14 cellular contexts compared by ENCODE assay signal in genomic region chr20:62413896-62414481, GRCh38. TPM values are rescaled to one million over a fixed set of nuclear protein-coding genes. Genes with fewer than 3 reads are reported as not detected.
DNase-seq lines count a peak whose midpoint lies in the region; ATAC-seq and TF ChIP-seq lines count a peak whose summit lies in the region.
"Had no signal": no experiment of that assay in that cellular context is flagged by ENCODE, and none has a peak within 500 bp of the region (broad histone marks: within the 10 kb centered on the region; RNA-seq: fewer than 3 reads in every experiment).

No MANE protein-coding gene starts in this region.

- ATAC-seq in mucosa of descending colon = no peak
- no peak for ATAC-seq in HG02610 (IDR thresholded peaks at IDR 0.05; ENCODE audit: unreplicated experiment)
- ATAC-seq in GM21423 (IDR thresholded peaks at IDR 0.05; ENCODE audit: unreplicated experiment) = no peak
- ATAC-seq in stimulated activated naive CD8-positive, alpha-beta T cell treated with anti-CD3 and anti-CD28 coated beads, Interleukin-15, amount 100 ng/mL, for 72 hours = no peak
- ATAC-seq: sciatic nerve had no signal

- no peaks in the 10 kb centered on the region for H3K36me3 ChIP-seq in WERI-Rb-1
- no peaks in the 10 kb centered on the region for H3K36me3 ChIP-seq in mucosa of descending colon (ENCODE audit: low read depth)

- H3K27ac ChIP-seq in WERI-Rb-1 = no peak overlapping the region

- no peaks in the 10 kb centered on the region for H3K9me3 Mint-ChIP-seq in Calu3 (ENCODE audit: low read depth, unreplicated experiment)
- no peaks in the 10 kb centered on the region for H3K9me3 Mint-ChIP-seq in HFFc6
- H3K9me3 Mint-ChIP-seq in activated T-cell treated with anti-CD3 and anti-CD28 coated beads, Interleukin-2, amount 50 U/mL, for 24 hours = no peaks in the 10 kb centered on the region
- no peaks in the 10 kb centered on the region for H3K9me3 Mint-ChIP-seq in stimulated activated naive CD8-positive, alpha-beta T cell treated with anti-CD3 and anti-CD28 coated beads, Interleukin-15, amount 100 ng/mL, for 72 hours
- H3K9me3 Mint-ChIP-seq: CD4-positive, alpha-beta T cell had no signal

- H3K9me3 ChIP-seq in WERI-Rb-1 (ENCODE audit: severe bottlenecking) (no peaks in the 10 kb centered on the region), mucosa of descending colon (no peaks in the 10 kb centered on the region)

- H3K4me1 Mint-ChIP-seq in Calu3 (ENCODE audit: low read depth, unreplicated experiment) (peaks cover 14% of the 10 kb centered on the region), HFFc6 (ENCODE audit: low read depth) (no peaks in the 10 kb centered on the region)
- peaks cover 8% of the 10 kb centered on the region for H3K4me1 Mint-ChIP-seq in activated T-cell treated with anti-CD3 and anti-CD28 coated beads, Interleukin-2, amount 50 U/mL, for 24 hours (ENCODE audit: low read depth)
- peaks cover 14% of the 10 kb centered on the region for H3K4me1 Mint-ChIP-seq in stimulated activated naive CD8-positive, alpha-beta T cell treated with anti-CD3 and anti-CD28 coated beads, Interleukin-15, amount 100 ng/mL, for 72 hours

- peaks cover 33% of the 10 kb centered on the region for H3K4me1 ChIP-seq in mucosa of descending colon (ENCODE audit: low read depth)

- intact Hi-C loops in Calu3 (cut with micrococcal nuclease; ENCODE audit: unreplicated experiment) = loop anchor here (5.0 kb wide), 1 partner anchor 73 kb away; no protein-coding TSS in a partner anchor
- intact Hi-C loops in mucosa of descending colon (cut with DNase I, micrococcal nuclease) = no loop called here

- H3K4me3 ChIP-seq in WERI-Rb-1 (ENCODE audit: low read depth, low read length) (no peak overlapping the region), mucosa of descending colon (no peak overlapping the region)

- TF ChIP-seq CTCF in Calu3 (IDR thresholded peaks at IDR 0.05; ENCODE audit: unreplicated experiment) (peak; percentile 22), HFFc6 (IDR thresholded peaks at IDR 0.05) (peak; percentile 59), WERI-Rb-1 (IDR thresholded peaks at IDR 0.05; ENCODE audit: low read depth, low read length) (peak; percentile 72), mucosa of descending colon (IDR thresholded peaks at IDR 0.05) (no peak)

- no peaks in the 10 kb centered on the region for H3K27me3 ChIP-seq in WERI-Rb-1 (ENCODE audit: insufficient read depth, low read depth, severe bottlenecking)

- no peak overlapping the region for H3K4me3 Mint-ChIP-seq in Calu3 (ENCODE audit: low read depth, unreplicated experiment)
- H3K4me3 Mint-ChIP-seq in HFFc6 = no peak overlapping the region
- no peak overlapping the region for H3K4me3 Mint-ChIP-seq in activated T-cell treated with anti-CD3 and anti-CD28 coated beads, Interleukin-2, amount 50 U/mL, for 24 hours
- H3K4me3 Mint-ChIP-seq in stimulated activated naive CD8-positive, alpha-beta T cell treated with anti-CD3 and anti-CD28 coated beads, Interleukin-15, amount 100 ng/mL, for 72 hours = no peak overlapping the region
- H3K4me3 Mint-ChIP-seq: CD4-positive, alpha-beta T cell had no signal

- H3K27me3 Mint-ChIP-seq in Calu3 (ENCODE audit: unreplicated experiment) (peaks cover 19% of the 10 kb centered on the region), HFFc6 (ENCODE audit: insufficient read depth) (peaks cover 5% of the 10 kb centered on the region)
- H3K27me3 Mint-ChIP-seq in activated T-cell treated with anti-CD3 and anti-CD28 coated beads, Interleukin-2, amount 50 U/mL, for 24 hours = no peaks in the 10 kb centered on the region
- H3K27me3 Mint-ChIP-seq in stimulated activated naive CD8-positive, alpha-beta T cell treated with anti-CD3 and anti-CD28 coated beads, Interleukin-15, amount 100 ng/mL, for 72 hours = peaks cover 16% of the 10 kb centered on the region
- H3K27me3 Mint-ChIP-seq: CD4-positive, alpha-beta T cell had no signal

- no TSS peak for BruUV-seq in Calu3 (replicated peaks; lab: Mats Ljungman, UMichigan)

- H3K36me3 Mint-ChIP-seq in Calu3 (ENCODE audit: insufficient read depth, unreplicated experiment) (no peaks in the 10 kb centered on the region), HFFc6 (ENCODE audit: low read depth) (no peaks in the 10 kb centered on the region)
- H3K36me3 Mint-ChIP-seq in activated T-cell treated with anti-CD3 and anti-CD28 coated beads, Interleukin-2, amount 50 U/mL, for 24 hours (ENCODE audit: low read depth) = no peaks in the 10 kb centered on the region

- peak; percentile 41 for DNase-seq in Calu3
- DNase-seq in HFFc6 = no peak
- peak; percentile 45 for DNase-seq in WERI-Rb-1
- DNase-seq in mucosa of descending colon = peak in 2 of 3 donors; percentile 42 to 58
- no peak for DNase-seq in activated T-cell treated with anti-CD3 and anti-CD28 coated beads, Interleukin-2, amount 50 U/mL, for 24 hours
- DNase-seq in stimulated activated naive CD8-positive, alpha-beta T cell treated with anti-CD3 and anti-CD28 coated beads, Interleukin-15, amount 100 ng/mL, for 72 hours = no peak
- DNase-seq: CD4-positive, alpha-beta T cell; islet precursor cell; NCI-H1417; NCI-H510A treated with DMSO at 0.1 percent for 48 hours had no signal

- no peak overlapping the region for H3K27ac Mint-ChIP-seq in Calu3 (ENCODE audit: unreplicated experiment)
- H3K27ac Mint-ChIP-seq in HFFc6 = no peak overlapping the region
- H3K27ac Mint-ChIP-seq in activated T-cell treated with anti-CD3 and anti-CD28 coated beads, Interleukin-2, amount 50 U/mL, for 24 hours = no peak overlapping the region
- no peak overlapping the region for H3K27ac Mint-ChIP-seq in stimulated activated naive CD8-positive, alpha-beta T cell treated with anti-CD3 and anti-CD28 coated beads, Interleukin-15, amount 100 ng/mL, for 72 hours
- H3K27ac Mint-ChIP-seq: CD4-positive, alpha-beta T cell had no signal

- CTCF ChIA-PET in Calu3 (lab: Charles Lee) = interaction anchor here (1.6 kb wide), 1 partner anchor 14 kb away, joined by 6 read pairs; the partner anchor contains the start of gene RBBP8NL

RNA-seq across cellular contexts. Expression of gene CABLES2, which starts 6.9 kb away (rescaled TPM):
- 12.2 and 13.6 TPM in 2 replicates for total RNA-seq in Calu3 (2022)
- 1 to 10 TPM; 4.9 to 7.0 (median 6.6) TPM for total RNA-seq in HFFc6 (2021; fragmentation: NEBNext Ultra II Directional; extraction: Animal tissue kit (Norgen Biotek cat#: 25700))
- 1 to 10 TPM; 5.4 to 9.3 (median 6.6) TPM for total RNA-seq in mucosa of descending colon

RNA-seq across cellular contexts. Expression of gene RBBP8NL, which starts 13.3 kb away (rescaled TPM):
- total RNA-seq in Calu3 (2022) = 6.2 and 6.4 TPM in 2 replicates
- not detected for total RNA-seq in HFFc6 (2021; fragmentation: NEBNext Ultra II Directional; extraction: Animal tissue kit (Norgen Biotek cat#: 25700))
- total RNA-seq in mucosa of descending colon = 1 to 10 TPM; 2.3 to 7.0 (median 5.1) TPM
- total RNA-seq: CD4-positive, alpha-beta T cell; dermis microvascular lymphatic vessel endothelial cell; sciatic nerve had no signal

RNA-seq across cellular contexts. Expression of gene RPS21, which starts 27.1 kb away (rescaled TPM):
- total RNA-seq in Calu3 (2022) (1,920 and 1,936 TPM in 2 replicates), mucosa of descending colon (1,000 to 10,000 TPM; 1,171 to 1,284 (median 1,191) TPM)
- 1,000 to 10,000 TPM; 1,061 to 1,388 (median 1,229) TPM for total RNA-seq in HFFc6 (2021; fragmentation: NEBNext Ultra II Directional; extraction: Animal tissue kit (Norgen Biotek cat#: 25700))

RNA-seq across cellular contexts. Expression of gene LAMA5, which starts 46.9 kb away (rescaled TPM):
- total RNA-seq in Calu3 (2022) = 740 and 763 TPM in 2 replicates
- total RNA-seq in HFFc6 (2021; fragmentation: NEBNext Ultra II Directional; extraction: Animal tissue kit (Norgen Biotek cat#: 25700)) = 1 to 10 TPM; 1.2 to 2.4 (median 1.5) TPM
- total RNA-seq in mucosa of descending colon = 100 to 1,000 TPM in 1 of 3 donors, 10 to 100 TPM in 2; 21.8 to 335 (median 40.7) TPM

Comparison
In these comparisons a context has a peak if more than half of its experiments do, and no peak if none do; other contexts are left out.
1. DNase-seq: peak in Calu3 (single experiment), WERI-Rb-1 (single experiment) and mucosa of descending colon (2 of 3); none in HFFc6 (single experiment), activated T-cell treated with anti-CD3 and anti-CD28 coated beads, Interleukin-2, amount 50 U/mL, for 24 hours (single experiment) and stimulated activated naive CD8-positive, alpha-beta T cell treated with anti-CD3 and anti-CD28 coated beads, Interleukin-15, amount 100 ng/mL, for 72 hours (0 of 2).